1 cellular context compared by ENCODE assay signal in the genomic region with DNA sequence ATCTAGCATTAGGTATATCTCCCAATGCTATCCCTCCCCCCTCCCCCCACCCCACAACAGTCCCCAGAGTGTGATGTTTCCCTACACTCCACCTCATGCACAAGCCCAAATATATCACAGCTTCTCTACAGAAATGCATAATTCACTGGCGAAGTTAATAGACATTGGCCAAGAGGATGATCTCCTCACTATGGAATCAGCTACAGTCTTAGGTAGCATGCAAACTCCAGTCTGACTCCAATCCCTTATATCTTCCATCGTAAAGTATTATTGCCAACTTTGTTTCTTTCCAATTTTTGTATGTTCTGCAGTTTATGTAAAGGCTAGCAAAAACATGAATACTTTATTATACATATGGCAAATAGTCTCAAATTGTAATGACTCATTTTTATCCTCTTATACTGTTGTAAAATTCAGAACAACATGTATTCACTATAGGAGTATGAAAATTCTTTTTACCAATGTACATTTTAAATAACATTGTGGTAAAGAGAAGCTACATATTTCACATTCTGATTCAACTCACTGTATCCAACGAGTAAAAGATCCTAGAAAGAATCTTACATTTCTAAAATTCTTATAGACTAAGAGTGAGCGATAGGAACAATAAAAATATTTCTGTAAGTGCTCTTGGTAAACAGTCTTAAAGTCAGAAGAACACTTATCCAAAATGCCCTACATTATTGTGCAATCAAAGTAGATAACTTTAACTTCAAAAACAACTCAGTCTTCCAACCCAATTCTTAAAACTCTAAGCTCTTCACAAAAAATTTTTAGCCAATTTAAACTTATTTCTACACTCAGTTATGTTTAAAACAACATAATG.
TF ChIP-seq lines count a peak whose summit lies in the region.

No MANE protein-coding gene starts in this region.

TF ChIP-seq in SK-N-SH, 30 proteins besides CTCF, POLR2A, EP300 and RAD21 (continued from another document):
- TF ChIP-seq POLR2AphosphoS5 (IDR thresholded peaks at IDR 0.05; ENCODE audit: low read depth, low read length) (no peak), RFX5 (IDR thresholded peaks at IDR 0.05; ENCODE audit: low read length) (no peak), MXI1 (IDR thresholded peaks at IDR 0.05; ENCODE audit: low read depth, low read length) (no peak), EZH2phosphoT487 (IDR thresholded peaks at IDR 0.05; ENCODE audit: borderline replicate concordance, low read depth) (no peak), NFIC (IDR thresholded peaks at IDR 0.05; ENCODE audit: borderline replicate concordance) (no peak), GATA2 (CRISPR knock-in tag; IDR thresholded peaks at IDR 0.05) (no peak), CHD2 (IDR thresholded peaks at IDR 0.05; ENCODE audit: low read length, partially characterized antibody) (no peak), SIN3A (IDR thresholded peaks at IDR 0.05; ENCODE audit: borderline replicate concordance, low read depth, low read length) (no peak), FOSL2 (IDR thresholded peaks at IDR 0.05; ENCODE audit: borderline replicate concordance, low read depth) (no peak), YY1 (IDR thresholded peaks at IDR 0.05; ENCODE audit: low read depth) (no peak), SMC3 (IDR thresholded peaks at IDR 0.05; ENCODE audit: low read depth, low read length) (no peak)
- TF ChIP-seq, protein P1, sequence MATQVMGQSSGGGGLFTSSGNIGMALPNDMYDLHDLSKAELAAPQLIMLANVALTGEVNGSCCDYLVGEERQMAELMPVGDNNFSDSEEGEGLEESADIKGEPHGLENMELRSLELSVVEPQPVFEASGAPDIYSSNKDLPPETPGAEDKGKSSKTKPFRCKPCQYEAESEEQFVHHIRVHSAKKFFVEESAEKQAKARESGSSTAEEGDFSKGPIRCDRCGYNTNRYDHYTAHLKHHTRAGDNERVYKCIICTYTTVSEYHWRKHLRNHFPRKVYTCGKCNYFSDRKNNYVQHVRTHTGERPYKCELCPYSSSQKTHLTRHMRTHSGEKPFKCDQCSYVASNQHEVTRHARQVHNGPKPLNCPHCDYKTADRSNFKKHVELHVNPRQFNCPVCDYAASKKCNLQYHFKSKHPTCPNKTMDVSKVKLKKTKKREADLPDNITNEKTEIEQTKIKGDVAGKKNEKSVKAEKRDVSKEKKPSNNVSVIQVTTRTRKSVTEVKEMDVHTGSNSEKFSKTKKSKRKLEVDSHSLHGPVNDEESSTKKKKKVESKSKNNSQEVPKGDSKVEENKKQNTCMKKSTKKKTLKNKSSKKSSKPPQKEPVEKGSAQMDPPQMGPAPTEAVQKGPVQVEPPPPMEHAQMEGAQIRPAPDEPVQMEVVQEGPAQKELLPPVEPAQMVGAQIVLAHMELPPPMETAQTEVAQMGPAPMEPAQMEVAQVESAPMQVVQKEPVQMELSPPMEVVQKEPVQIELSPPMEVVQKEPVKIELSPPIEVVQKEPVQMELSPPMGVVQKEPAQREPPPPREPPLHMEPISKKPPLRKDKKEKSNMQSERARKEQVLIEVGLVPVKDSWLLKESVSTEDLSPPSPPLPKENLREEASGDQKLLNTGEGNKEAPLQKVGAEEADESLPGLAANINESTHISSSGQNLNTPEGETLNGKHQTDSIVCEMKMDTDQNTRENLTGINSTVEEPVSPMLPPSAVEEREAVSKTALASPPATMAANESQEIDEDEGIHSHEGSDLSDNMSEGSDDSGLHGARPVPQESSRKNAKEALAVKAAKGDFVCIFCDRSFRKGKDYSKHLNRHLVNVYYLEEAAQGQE (IDR thresholded peaks at IDR 0.05; ENCODE audit: low read depth, low read length): no peak
- TF ChIP-seq, protein P2, sequence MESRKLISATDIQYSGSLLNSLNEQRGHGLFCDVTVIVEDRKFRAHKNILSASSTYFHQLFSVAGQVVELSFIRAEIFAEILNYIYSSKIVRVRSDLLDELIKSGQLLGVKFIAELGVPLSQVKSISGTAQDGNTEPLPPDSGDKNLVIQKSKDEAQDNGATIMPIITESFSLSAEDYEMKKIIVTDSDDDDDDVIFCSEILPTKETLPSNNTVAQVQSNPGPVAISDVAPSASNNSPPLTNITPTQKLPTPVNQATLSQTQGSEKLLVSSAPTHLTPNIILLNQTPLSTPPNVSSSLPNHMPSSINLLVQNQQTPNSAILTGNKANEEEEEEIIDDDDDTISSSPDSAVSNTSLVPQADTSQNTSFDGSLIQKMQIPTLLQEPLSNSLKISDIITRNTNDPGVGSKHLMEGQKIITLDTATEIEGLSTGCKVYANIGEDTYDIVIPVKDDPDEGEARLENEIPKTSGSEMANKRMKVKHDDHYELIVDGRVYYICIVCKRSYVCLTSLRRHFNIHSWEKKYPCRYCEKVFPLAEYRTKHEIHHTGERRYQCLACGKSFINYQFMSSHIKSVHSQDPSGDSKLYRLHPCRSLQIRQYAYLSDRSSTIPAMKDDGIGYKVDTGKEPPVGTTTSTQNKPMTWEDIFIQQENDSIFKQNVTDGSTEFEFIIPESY (IDR thresholded peaks at IDR 0.05; ENCODE audit: borderline replicate concordance, low read depth): no peak
TF ChIP-seq in SK-N-SH: peak in this region for 0.
